21 cellular contexts compared by ENCODE assay signal in the genomic region with DNA sequence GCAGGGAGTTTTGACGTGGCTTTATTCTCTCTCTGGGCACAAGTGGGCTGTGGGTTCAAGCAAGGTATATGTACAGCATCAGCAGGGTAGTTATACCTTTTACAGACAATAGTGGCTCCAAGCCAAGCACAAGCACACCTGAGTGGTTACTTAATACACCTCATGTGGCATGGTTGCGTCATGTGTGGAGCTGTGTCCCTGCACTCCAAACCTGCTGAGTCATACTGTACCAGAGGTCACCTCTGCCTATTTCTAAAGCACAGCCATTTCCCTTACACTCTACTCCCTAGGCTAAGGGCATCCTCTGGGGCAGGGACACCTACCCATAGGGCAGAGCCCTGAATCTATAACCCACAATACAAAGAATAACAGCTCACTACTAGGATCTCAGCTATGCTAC.
DNase-seq lines count a peak whose midpoint lies in the region; ATAC-seq, FAIRE-seq and TF ChIP-seq lines count a peak whose summit lies in the region.
"Had no signal": no experiment of that assay in that cellular context is flagged by ENCODE, and none has a peak within 500 bp of the region (broad histone marks: within the 10 kb centered on the region; RNA-seq: fewer than 3 reads in every experiment).

No MANE protein-coding gene starts in this region.

- H3K4me3 ChIP-seq in bronchial epithelial cell (ENCODE audit: low read depth, low read length) (no peak overlapping the region), left lung (no peak overlapping the region), dorsolateral prefrontal cortex (no peak overlapping the region)
- H3K4me3 ChIP-seq: ascending aorta had no signal

- no peak overlapping the region for H3K4me3 Mint-ChIP-seq in natural killer cell treated with Interleukin-12 subunit alpha and Interleukin-12 subunit beta and Interleukin-15 and Interleukin-18, amount 100 ng/mL, for 72 hours
- no peak overlapping the region for H3K4me3 Mint-ChIP-seq in natural killer cell
- H3K4me3 Mint-ChIP-seq: activated CD8-positive, alpha-beta T cell treated with anti-CD3 and anti-CD28 coated beads, Interleukin-2, amount 10 ng/mL, durations not matched to agents 7 days and 5 days; activated naive CD4-positive, alpha-beta T cell treated with anti-CD3 and anti-CD28 coated beads, Interleukin-2, amount 10 ng/mL, durations not matched to agents 7 days and 5 days; activated T-cell treated with anti-CD3 and anti-CD28 coated beads, Interleukin-2, amount 50 U/mL, for 4 hours; CD14-positive monocyte; T-helper 2 cell treated with Interferon-gamma antibody and Interleukin-4, amounts not matched to agents 5 μg/mL and 100 μg/mL, for 36 hours had no signal

- H3K9me3 Mint-ChIP-seq in natural killer cell treated with Interleukin-12 subunit alpha and Interleukin-12 subunit beta and Interleukin-15 and Interleukin-18, amount 100 ng/mL, for 72 hours, result no peaks in the 10 kb centered on the region
- no peaks in the 10 kb centered on the region for H3K9me3 Mint-ChIP-seq in natural killer cell

- FAIRE-seq in bronchial epithelial cell (lab: Jason Lieb, UNC), result peak; percentile 43

- H3K4me1 Mint-ChIP-seq in natural killer cell treated with Interleukin-12 subunit alpha and Interleukin-12 subunit beta and Interleukin-15 and Interleukin-18, amount 100 ng/mL, for 72 hours (ENCODE audit: low read depth in 2 of 2), result no peaks in the 10 kb centered on the region
- no peaks in the 10 kb centered on the region for H3K4me1 Mint-ChIP-seq in natural killer cell
- H3K4me1 Mint-ChIP-seq: activated naive CD4-positive, alpha-beta T cell treated with anti-CD3 and anti-CD28 coated beads, Interleukin-2, amount 10 ng/mL, durations not matched to agents 7 days and 5 days had no signal

- ATAC-seq in natural killer cell treated with Interleukin-12 subunit alpha and Interleukin-12 subunit beta and Interleukin-15 and Interleukin-18, amount 100 ng/mL, for 72 hours, result peak; percentile 39 to 46
- ATAC-seq in natural killer cell, result no peak
- peak; percentile 57 for ATAC-seq in left lung
- ATAC-seq: activated CD8-positive, alpha-beta T cell treated with anti-CD3 and anti-CD28 coated beads, Interleukin-2, amount 10 ng/mL, durations not matched to agents 7 days and 5 days; activated T-cell treated with anti-CD3 and anti-CD28 coated beads, Interleukin-2, amount 50 U/mL, for 4 hours had no signal

- H3K4me1 ChIP-seq in left lung, result peaks cover 0 to 8% of the 10 kb centered on the region in 2 donors

- intact Hi-C loops in natural killer cell (cut with micrococcal nuclease), result no loop called here
- intact Hi-C loops in left lung (cut with DNase I), result no loop called here
- intact Hi-C loops in dorsolateral prefrontal cortex (cut with DNase I), result no loop called here

- H3K36me3 ChIP-seq in bronchial epithelial cell (ENCODE audit: control insufficient read depth, insufficient read depth, low read length) (no peaks in the 10 kb centered on the region), left lung (no peaks in the 10 kb centered on the region)
- H3K36me3 ChIP-seq: ascending aorta had no signal

- H3K27ac ChIP-seq in left lung (no peak overlapping the region), dorsolateral prefrontal cortex (no peak overlapping the region)
- H3K27ac ChIP-seq: ascending aorta had no signal

- no peak for DNase-seq in natural killer cell treated with Interleukin-12 subunit alpha and Interleukin-12 subunit beta and Interleukin-15 and Interleukin-18, amount 100 ng/mL, for 72 hours (ENCODE audit: low spot score)
- DNase-seq in natural killer cell (no peak), bronchial epithelial cell (ENCODE audit: low read depth) (peak; percentile 92), left lung (peak in 1 of 2 donors; percentile 39), dorsolateral prefrontal cortex (no peak), NCI-H1105 (lab: John Stamatoyannopoulos, UW) (no peak)
- DNase-seq in stimulated activated CD4-positive, alpha-beta T cell treated with anti-CD3 and anti-CD28 coated beads, Interleukin-4, amount 100 ng/mL, for 4 hours, result no peak
- no peak for DNase-seq in activated naive CD4-positive, alpha-beta T cell (lab: John Stamatoyannopoulos, UW)
- DNase-seq: activated CD8-positive, alpha-beta T cell treated with anti-CD3 and anti-CD28 coated beads, Interleukin-2, amount 10 ng/mL, durations not matched to agents 7 days and 5 days; activated naive CD4-positive, alpha-beta T cell treated with anti-CD3 and anti-CD28 coated beads, Interleukin-2, amount 10 ng/mL, durations not matched to agents 7 days and 5 days; activated T-cell treated with anti-CD3 and anti-CD28 coated beads, Interleukin-2, amount 50 U/mL, for 4 hours; DMS79; foreskin fibroblast; NCI-H1694; NCI-H446; NK-92 treated with Interleukin-12 subunit alpha and Interleukin-12 subunit beta, amount 100 ng/mL, for 24 hours; RPMI8226; SK-N-SH had no signal

- no peak overlapping the region for H3K27ac Mint-ChIP-seq in natural killer cell treated with Interleukin-12 subunit alpha and Interleukin-12 subunit beta and Interleukin-15 and Interleukin-18, amount 100 ng/mL, for 72 hours
- no peak overlapping the region for H3K27ac Mint-ChIP-seq in natural killer cell
- H3K27ac Mint-ChIP-seq: activated CD8-positive, alpha-beta T cell treated with anti-CD3 and anti-CD28 coated beads, Interleukin-2, amount 10 ng/mL, durations not matched to agents 7 days and 5 days; activated naive CD4-positive, alpha-beta T cell treated with anti-CD3 and anti-CD28 coated beads, Interleukin-2, amount 10 ng/mL, durations not matched to agents 7 days and 5 days; T-helper 2 cell treated with Interferon-gamma antibody and Interleukin-4, amounts not matched to agents 5 μg/mL and 100 μg/mL, for 36 hours had no signal

- no peaks in the 10 kb centered on the region for H3K36me3 Mint-ChIP-seq in natural killer cell treated with Interleukin-12 subunit alpha and Interleukin-12 subunit beta and Interleukin-15 and Interleukin-18, amount 100 ng/mL, for 72 hours
- no peaks in the 10 kb centered on the region for H3K36me3 Mint-ChIP-seq in natural killer cell
- H3K36me3 Mint-ChIP-seq: activated naive CD4-positive, alpha-beta T cell treated with anti-CD3 and anti-CD28 coated beads, Interleukin-2, amount 10 ng/mL, durations not matched to agents 7 days and 5 days had no signal

- peaks cover 0 to 5% of the 10 kb centered on the region in 2 donors for H3K9me3 ChIP-seq in left lung
- H3K9me3 ChIP-seq: ascending aorta, SK-N-SH had no signal

- no peaks in the 10 kb centered on the region for H3K27me3 ChIP-seq in bronchial epithelial cell (ENCODE audit: control insufficient read depth, insufficient read depth, low read length)
- no peaks in the 10 kb centered on the region for H3K27me3 ChIP-seq in left lung
- no peaks in the 10 kb centered on the region for H3K27me3 ChIP-seq in dorsolateral prefrontal cortex
- H3K27me3 ChIP-seq: ascending aorta had no signal

- no peaks in the 10 kb centered on the region for H3K27me3 Mint-ChIP-seq in natural killer cell treated with Interleukin-12 subunit alpha and Interleukin-12 subunit beta and Interleukin-15 and Interleukin-18, amount 100 ng/mL, for 72 hours
- no peaks in the 10 kb centered on the region for H3K27me3 Mint-ChIP-seq in natural killer cell (ENCODE audit: low read depth in 2 of 2)
- H3K27me3 Mint-ChIP-seq: activated naive CD4-positive, alpha-beta T cell treated with anti-CD3 and anti-CD28 coated beads, Interleukin-2, amount 10 ng/mL, durations not matched to agents 7 days and 5 days had no signal

- no peak for TF ChIP-seq CTCF in natural killer cell (IDR thresholded peaks at IDR 0.05)
- no peak for TF ChIP-seq CTCF in bronchial epithelial cell (IDR thresholded peaks at IDR 0.05; ENCODE audit: insufficient read depth, low read length, severe bottlenecking)
- no peak for TF ChIP-seq CTCF in left lung (IDR thresholded peaks at IDR 0.05)
- TF ChIP-seq CTCF in dorsolateral prefrontal cortex (IDR thresholded peaks at IDR 0.05 in 54 of 56, conservative IDR thresholded peaks at IDR 0.05 in 2 of 56; ENCODE audit: low read depth in 1 of 56, partially characterized antibody in 56 of 56), result no peak

Comparison
In these comparisons a context has a peak if more than half of its experiments do, and no peak if none do; other contexts are left out.
1. ATAC-seq: peak in natural killer cell treated with Interleukin-12 subunit alpha and Interleukin-12 subunit beta and Interleukin-15 and Interleukin-18, amount 100 ng/mL, for 72 hours (2 of 2) and left lung (single experiment); none in natural killer cell (0 of 3).